ENCODE assay signal across 8 cellular contexts in genomic region chr6:34223964-34224940, GRCh38. TPM values are rescaled to one million over a fixed set of nuclear protein-coding genes. Genes with fewer than 3 reads are reported as not detected.
DNase-seq lines count a peak whose midpoint lies in the region; ATAC-seq and TF ChIP-seq lines count a peak whose summit lies in the region.

No MANE protein-coding gene starts in this region.

- H3K36me3 ChIP-seq in fibroblast of lung (ENCODE audit: control insufficient read depth, insufficient read depth, low read length) = no peaks in the 10 kb centered on the region

- no peaks in the 10 kb centered on the region for H3K36me3 Mint-ChIP-seq in naive thymus-derived CD8-positive, alpha-beta T cell
- peaks cover 2 to 6% of the 10 kb centered on the region in 2 donors for H3K36me3 Mint-ChIP-seq in stimulated activated naive B cell treated with anti-CD40 and anti-IgM and Interleukin-4, amounts not matched to agents 10 μg/mL and 1 μg/mL and 100 μg/mL, for 72 hours

- H3K27ac ChIP-seq in fibroblast of lung (ENCODE audit: insufficient read depth, low read length) = peak overlapping the region; percentile 95

- H3K4me3 Mint-ChIP-seq in naive thymus-derived CD8-positive, alpha-beta T cell = peak overlapping the region; percentile 65 to 77 (median 69)
- H3K4me3 Mint-ChIP-seq in stimulated activated naive B cell treated with anti-CD40 and anti-IgM and Interleukin-4, amounts not matched to agents 10 μg/mL and 1 μg/mL and 100 μg/mL, for 72 hours = peak overlapping the region; percentile 71 to 81

- H2AFZ ChIP-seq in fibroblast of lung (ENCODE audit: low read length) = peak overlapping the region; percentile 98

- peak overlapping the region; percentile 82 to 96 (median 92) for H3K27ac Mint-ChIP-seq in naive thymus-derived CD8-positive, alpha-beta T cell
- H3K27ac Mint-ChIP-seq in stimulated activated naive B cell treated with anti-CD40 and anti-IgM and Interleukin-4, amounts not matched to agents 10 μg/mL and 1 μg/mL and 100 μg/mL, for 72 hours = peak overlapping the region; percentile 86

- H3K4me1 ChIP-seq in fibroblast of lung (ENCODE audit: control insufficient read depth, extremely low read depth, insufficient read depth, low read length) = peaks cover 12% of the 10 kb centered on the region

- peak overlapping the region; percentile 39 to 60 (median 56) for H3K4me3 ChIP-seq in fibroblast of lung (replicated peaks in 1 of 4; ENCODE audit: control extremely low read depth in 1 of 4, insufficient read depth in 1 of 4, low read depth in 3 of 4, low read length in 4 of 4)

- H3K4me1 Mint-ChIP-seq in naive thymus-derived CD8-positive, alpha-beta T cell = peaks cover 4 to 36% (median 15%) of the 10 kb centered on the region in 4 donors
- H3K4me1 Mint-ChIP-seq in stimulated activated naive B cell treated with anti-CD40 and anti-IgM and Interleukin-4, amounts not matched to agents 10 μg/mL and 1 μg/mL and 100 μg/mL, for 72 hours = peaks cover 29 to 67% of the 10 kb centered on the region in 2 donors

- no peaks in the 10 kb centered on the region for H3K9me3 ChIP-seq in fibroblast of lung (ENCODE audit: control insufficient read depth, insufficient read depth, low read depth, low read length)

- POLR2A ChIA-PET in naive thymus-derived CD8-positive, alpha-beta T cell (lab: Charles Lee) = interaction anchor here (0.6 to 3.9 kb wide), 15 partner anchors 9 to 663 kb away, joined by 3 to 99 read pairs (median 4); partner anchors contain the start of genes HMGA1, LEMD2, NUDT3 and RPS10

- H3K9me3 Mint-ChIP-seq in naive thymus-derived CD8-positive, alpha-beta T cell = no peaks in the 10 kb centered on the region
- H3K9me3 Mint-ChIP-seq in stimulated activated naive B cell treated with anti-CD40 and anti-IgM and Interleukin-4, amounts not matched to agents 10 μg/mL and 1 μg/mL and 100 μg/mL, for 72 hours = no peaks in the 10 kb centered on the region

- H3K4me2 ChIP-seq in fibroblast of lung (ENCODE audit: extremely low read depth, insufficient read depth, low read length) = peak overlapping the region; percentile 100

- H4K20me1 ChIP-seq in fibroblast of lung (ENCODE audit: control insufficient read depth, extremely low read depth, insufficient read depth, low read length) = no peaks in the 10 kb centered on the region

- no peak for TF ChIP-seq CTCF in fibroblast of lung (conservative IDR thresholded peaks at IDR 0.05 in 1 of 2, IDR thresholded peaks at IDR 0.05 in 1 of 2; ENCODE audit: low read depth in 1 of 2, low read length in 2 of 2)

- H3K27me3 ChIP-seq in fibroblast of lung (ENCODE audit: control insufficient read depth, insufficient read depth, low read length) = no peaks in the 10 kb centered on the region

- in situ Hi-C loops in KBM-7 (cut with MboI; ENCODE audit: low pct_unique_long_range_greater_than_20kb, low sequenced_read_pairs) = no loop called here

- DNase-seq in DMS53 treated with DMSO at 0.1 percent for 48 hours (lab: John Stamatoyannopoulos, UW; ENCODE audit: unreplicated experiment) = peak; percentile 81
- DNase-seq in KBM-7 = peak; percentile 90
- peak; percentile 98 for DNase-seq in RKO (ENCODE audit: low spot score)
- DNase-seq in activated T-helper 1 cell treated with anti-CD3 and anti-CD28 coated beads, Interleukin-2, amount 50 U/mL, for 16 hours (ENCODE audit: low read depth in 1 of 2, low spot score in 1 of 2) = peak; percentile 82 to 91
- peak; percentile 88 to 95 for DNase-seq in fibroblast of lung (ENCODE audit: low read depth in 2 of 2)
- DNase-seq in naive thymus-derived CD8-positive, alpha-beta T cell = peak; percentile 81 to 98 (median 92)
- DNase-seq in stimulated activated naive B cell treated with anti-CD40 and anti-IgM and Interleukin-4, amounts not matched to agents 10 μg/mL and 1 μg/mL and 100 μg/mL, for 72 hours = peak; percentile 91

- ATAC-seq in GM21723 (IDR thresholded peaks at IDR 0.05; ENCODE audit: unreplicated experiment) = peak; percentile 88
- ATAC-seq in naive thymus-derived CD8-positive, alpha-beta T cell = peak; percentile 95 to 97
- ATAC-seq in stimulated activated naive B cell treated with anti-CD40 and anti-IgM and Interleukin-4, amounts not matched to agents 10 μg/mL and 1 μg/mL and 100 μg/mL, for 72 hours (replicated peaks) = peak; percentile 91 to 93

- H3K9ac ChIP-seq in fibroblast of lung (ENCODE audit: insufficient read depth, low read length) = peak overlapping the region; percentile 75

- no peaks in the 10 kb centered on the region for H3K79me2 ChIP-seq in fibroblast of lung (ENCODE audit: control insufficient read depth, insufficient read depth, low read length)

- no peaks in the 10 kb centered on the region for H3K27me3 Mint-ChIP-seq in naive thymus-derived CD8-positive, alpha-beta T cell
- no peaks in the 10 kb centered on the region for H3K27me3 Mint-ChIP-seq in stimulated activated naive B cell treated with anti-CD40 and anti-IgM and Interleukin-4, amounts not matched to agents 10 μg/mL and 1 μg/mL and 100 μg/mL, for 72 hours

RNA-seq across cellular contexts. Expression of gene HMGA1, which starts 12.4 kb away (rescaled TPM):
- total RNA-seq in fibroblast of lung = 70.6 and 121 TPM in 2 replicates
- 29.6 and 213 TPM in 2 replicates for polyA plus RNA-seq in fibroblast of lung
- 195 and 1,020 TPM in 2 replicates for polyA plus RNA-seq in fibroblast of lung (2012)
- 321 and 1,177 TPM in 2 replicates for polyA minus RNA-seq in fibroblast of lung (ENCODE audit: low replicate concordance)
- 10 to 100 TPM; 75.3 to 80.3 TPM for total RNA-seq in naive thymus-derived CD8-positive, alpha-beta T cell
- 10 to 100 TPM; 28.0 to 40.9 (median 38.1) TPM for polyA plus RNA-seq in naive thymus-derived CD8-positive, alpha-beta T cell

RNA-seq across cellular contexts. Expression of gene SMIM29, which starts 24.6 kb away (rescaled TPM):
- 26.5 and 36.3 TPM in 2 replicates for total RNA-seq in fibroblast of lung
- 16.7 and 34.7 TPM in 2 replicates for polyA plus RNA-seq in fibroblast of lung
- polyA plus RNA-seq in fibroblast of lung (2012) = 31.7 and 65.1 TPM in 2 replicates
- polyA minus RNA-seq in fibroblast of lung (ENCODE audit: low replicate concordance) = 20.7 and 58.1 TPM in 2 replicates
- 10 to 100 TPM; 21.0 to 21.7 TPM for total RNA-seq in naive thymus-derived CD8-positive, alpha-beta T cell
- 10 to 100 TPM; 37.6 to 45.4 (median 45.0) TPM for polyA plus RNA-seq in naive thymus-derived CD8-positive, alpha-beta T cell

Comparison
In these comparisons a context has a peak if more than half of its experiments do, and no peak if none do; other contexts are left out.
1. Peak in every context shown above with its lines: DNase-seq, ATAC-seq, H3K4me3 ChIP-seq and H3K27ac ChIP-seq.